In the genomic region with DNA sequence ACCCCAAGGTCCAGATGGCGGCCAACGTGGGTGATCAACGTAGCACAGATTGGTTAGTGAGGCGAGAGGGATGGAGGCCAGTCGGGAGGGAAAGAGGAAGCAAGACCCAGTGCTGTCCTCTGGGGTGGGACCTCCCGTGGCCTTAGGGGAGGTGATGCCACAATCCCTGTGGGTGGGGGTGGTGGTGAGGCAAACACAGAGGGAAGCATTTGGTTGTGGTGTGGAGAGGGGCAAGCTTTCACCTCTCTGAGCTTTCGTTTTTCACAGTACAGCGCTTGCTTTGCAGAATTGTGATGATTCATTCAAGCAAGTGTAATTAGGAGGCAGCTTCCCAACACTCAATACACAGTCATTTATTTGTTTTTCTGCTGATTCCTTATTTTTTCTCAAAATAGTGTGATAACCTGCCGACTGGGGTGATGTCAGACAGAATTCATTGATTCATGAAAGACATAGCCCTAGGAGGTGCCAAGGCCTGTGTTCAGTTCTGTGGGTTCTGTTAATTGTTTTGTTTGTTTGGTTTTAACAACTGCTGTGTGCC, we compare ENCODE assay signal across 8 cellular contexts. TPM values are rescaled to one million over a fixed set of nuclear protein-coding genes. Genes with fewer than 3 reads are reported as not detected.
DNase-seq lines count a peak whose midpoint lies in the region; ATAC-seq and TF ChIP-seq lines count a peak whose summit lies in the region.

No MANE protein-coding gene starts in this region.

- H3K4me3 ChIP-seq in OCI-LY1 (ENCODE audit: low read depth, low read length, poor library complexity, severe bottlenecking) (no peak overlapping the region), endodermal cell (ENCODE audit: low read length) (peak overlapping the region; percentile 97), psoas muscle (peak overlapping the region; percentile 80)

- H3K9me2 ChIP-seq in OCI-LY1 (ENCODE audit: low read depth, low read length) = no peaks in the 10 kb centered on the region

- H3K4me2 ChIP-seq in OCI-LY1 (ENCODE audit: low read length) = peak overlapping the region; percentile 96; the same call in 1 of the 2 replicates

- H3K27me3 ChIP-seq in OCI-LY1 (ENCODE audit: insufficient read depth, low read length) (no peaks in the 10 kb centered on the region), endodermal cell (ENCODE audit: control insufficient read depth, insufficient read depth, low read length, poor library complexity, severe bottlenecking) (no peaks in the 10 kb centered on the region), psoas muscle (ENCODE audit: insufficient read depth in 3 of 3, low read length in 2 of 3) (no peaks in the 10 kb centered on the region)

- H2AFZ ChIP-seq in OCI-LY1 (ENCODE audit: low read length) = no peak overlapping the region

- H3K9me3 Mint-ChIP-seq in endodermal cell = no peaks in the 10 kb centered on the region

- H3K4me3 Mint-ChIP-seq in endodermal cell = peak overlapping the region; percentile 97

- H4K20me1 ChIP-seq in OCI-LY1 (ENCODE audit: insufficient read depth, low read length) = no peaks in the 10 kb centered on the region

- peaks cover 44% of the 10 kb centered on the region for H3K79me2 ChIP-seq in OCI-LY1 (ENCODE audit: insufficient read depth, low read length)

- H3K27me3 Mint-ChIP-seq in endodermal cell (ENCODE audit: insufficient read depth) = no peaks in the 10 kb centered on the region

- whole genome bisulfite sequencing in endodermal cell (ENCODE audit: insufficient coverage in 1 of 2, insufficient read length in 1 of 2), 2 experiments = 86 to 94% methylated on average over 2 to 9 of the region's 9 CpGs
- WGBS in psoas muscle, 3 donors = 66 to 76% (median 72%) methylated on average over 9 of the region's 9 CpGs

- TF ChIP-seq CTCF in OCI-LY1 (IDR thresholded peaks at IDR 0.05; ENCODE audit: low read length) = no peak
- no peak for TF ChIP-seq CTCF in endodermal cell (conservative IDR thresholded peaks at IDR 0.05)
- no peak for TF ChIP-seq CTCF in psoas muscle (IDR thresholded peaks at IDR 0.05)

- H3K27ac Mint-ChIP-seq in endodermal cell = peak overlapping the region; percentile 87

- peak; percentile 59 for DNase-seq in DMS53 (lab: John Stamatoyannopoulos, UW)
- no peak for DNase-seq in DMS53 treated with DMSO at 0.1 percent for 48 hours (lab: John Stamatoyannopoulos, UW; ENCODE audit: unreplicated experiment)
- DNase-seq in endodermal cell = peak; percentile 36
- DNase-seq in psoas muscle = peak in 1 of 2 donors; percentile 17
- DNase-seq in activated CD4-positive, alpha-beta T cell treated with anti-CD3 and anti-CD28 coated beads, Interleukin-2, amount 50 U/mL, for 4 hours = no peak
- DNase-seq in NCI-H1436 (lab: John Stamatoyannopoulos, UW) = no peak

- H3K36me3 ChIP-seq in OCI-LY1 (ENCODE audit: insufficient read depth, low read length) = peaks cover 65% of the 10 kb centered on the region
- peaks cover 50% of the 10 kb centered on the region for H3K36me3 ChIP-seq in endodermal cell (ENCODE audit: control insufficient read depth, insufficient read depth, low read length)
- peaks cover 8 to 59% of the 10 kb centered on the region in 2 donors for H3K36me3 ChIP-seq in psoas muscle (ENCODE audit: insufficient read depth in 1 of 2, low read depth in 1 of 2)

- peaks cover 29% of the 10 kb centered on the region for H3K4me1 Mint-ChIP-seq in endodermal cell

- ATAC-seq in psoas muscle = no peak
- no peak for ATAC-seq in HG02970 (IDR thresholded peaks at IDR 0.05; ENCODE audit: low FRiP score, unreplicated experiment)

- H3K36me3 Mint-ChIP-seq in endodermal cell (ENCODE audit: low read depth) = peaks cover 52% of the 10 kb centered on the region

- H3K27ac ChIP-seq in OCI-LY1 (ENCODE audit: low read depth, low read length, poor library complexity, severe bottlenecking) (no peak overlapping the region), endodermal cell (ENCODE audit: low read depth, low read length) (no peak overlapping the region), psoas muscle (no peak overlapping the region)

- no peaks in the 10 kb centered on the region for H3F3A ChIP-seq in OCI-LY1 (ENCODE audit: insufficient read depth, low read length)

- H3K9me3 ChIP-seq in OCI-LY1 (ENCODE audit: low read length) (no peaks in the 10 kb centered on the region), endodermal cell (ENCODE audit: control insufficient read depth, low read length) (no peaks in the 10 kb centered on the region), psoas muscle (no peaks in the 10 kb centered on the region)

- H3K9ac ChIP-seq in OCI-LY1 (ENCODE audit: low read length) (no peak overlapping the region; the same call in 1 of the 2 replicates), endodermal cell (ENCODE audit: extremely low read depth, low read length, poor library complexity, severe bottlenecking) (peak overlapping the region; percentile 4)

- intact Hi-C loops in psoas muscle (cut with DNase I) = no loop called here

- H3K4me1 ChIP-seq in OCI-LY1 (ENCODE audit: insufficient read depth, low read length, severe bottlenecking) = peaks cover 31% of the 10 kb centered on the region
- H3K4me1 ChIP-seq in endodermal cell (ENCODE audit: control insufficient read depth, insufficient read depth, low read length) = peaks cover 9% of the 10 kb centered on the region
- peaks cover 25% of the 10 kb centered on the region for H3K4me1 ChIP-seq in psoas muscle

RNA-seq across cellular contexts. Expression of a gene that starts 2.4 kb away (rescaled TPM):
- total RNA-seq in endodermal cell (100 to 1,000 TPM; 139 to 171 TPM), psoas muscle (10 to 100 TPM; 28.2 to 60.2 (median 41.8) TPM)
- polyA plus RNA-seq in endodermal cell (2013, experiment 1 of 2) = 171 TPM
- 130 TPM for polyA plus RNA-seq in endodermal cell (2013, experiment 2 of 2)
- 10 to 100 TPM; 21.7 to 28.6 (median 27.2) TPM for polyA plus RNA-seq in psoas muscle

RNA-seq across cellular contexts. Expression of a gene that starts 12.2 kb away (rescaled TPM):
- total RNA-seq in endodermal cell (1 to 10 TPM; 2.5 to 3.5 TPM), psoas muscle (1 to 10 TPM; 2.0 to 3.7 (median 2.7) TPM)
- polyA plus RNA-seq in endodermal cell (2013, experiment 1 of 2) = 1.1 TPM
- 1.1 TPM for polyA plus RNA-seq in endodermal cell (2013, experiment 2 of 2)
- 1 to 10 TPM; 1.7 to 3.9 (median 3.7) TPM for polyA plus RNA-seq in psoas muscle

RNA-seq across cellular contexts. Expression of a gene that starts 21.7 kb away (rescaled TPM):
- total RNA-seq in endodermal cell = under 1 TPM in 1 of 2 donors, not detected in 1; 0.49 TPM
- 7.0 TPM for polyA plus RNA-seq in endodermal cell (2013, experiment 1 of 2)
- polyA plus RNA-seq in endodermal cell (2013, experiment 2 of 2) = 8.3 TPM
- 1 to 10 TPM; 5.0 to 7.4 (median 6.0) TPM for total RNA-seq in psoas muscle
- 1 to 10 TPM; 1.1 to 4.1 (median 3.1) TPM for polyA plus RNA-seq in psoas muscle

RNA-seq across cellular contexts. Expression of a gene that starts 36.1 kb away (rescaled TPM):
- total RNA-seq in endodermal cell (1 to 10 TPM; 1.0 to 2.0 TPM), psoas muscle (1 to 10 TPM in 1 of 4 donors, under 1 TPM in 2, not detected in 1; 0.34 to 1.9 (median 0.67) TPM)
- 342 TPM for polyA plus RNA-seq in endodermal cell (2013, experiment 1 of 2)
- polyA plus RNA-seq in endodermal cell (2013, experiment 2 of 2) = 263 TPM
- polyA plus RNA-seq in psoas muscle = under 1 TPM; 0.38 to 0.63 (median 0.40) TPM

RNA-seq across cellular contexts. Expression of a gene that starts 51.2 kb away (rescaled TPM):
- total RNA-seq in endodermal cell (not detected), psoas muscle (not detected)
- polyA plus RNA-seq in endodermal cell (2013, experiment 1 of 2) = not detected
- not detected for polyA plus RNA-seq in endodermal cell (2013, experiment 2 of 2)
- polyA plus RNA-seq in psoas muscle = not detected

Comparison
In these comparisons a context has a peak if more than half of its experiments do, and no peak if none do; other contexts are left out.
1. DNase-seq: peak in DMS53 (single experiment) and endodermal cell (single experiment); none in DMS53 treated with DMSO at 0.1 percent for 48 hours (single experiment), activated CD4-positive, alpha-beta T cell treated with anti-CD3 and anti-CD28 coated beads, Interleukin-2, amount 50 U/mL, for 4 hours (0 of 2) and NCI-H1436 (single experiment).
2. RNA of a gene that starts 21.7 kb away (total RNA-seq): 5.0 to 7.4 TPM in psoas muscle; 0.49 TPM in endodermal cell; every median in the first group is over 4 times any median in the second.